7 cellular contexts compared by ENCODE assay signal in genomic region chr13:31896427-31896826, GRCh38.
DNase-seq lines count a peak whose midpoint lies in the region; ATAC-seq and TF ChIP-seq lines count a peak whose summit lies in the region.

No MANE protein-coding gene starts in this region.

- DNase-seq in brain microvascular endothelial cell, result peak; percentile 88
- DNase-seq in superior temporal gyrus (ENCODE audit: extremely low spot score), result no peak
- DNase-seq in kidney glomerular epithelial cell (lab: John Stamatoyannopoulos, UW), result no peak
- DNase-seq in trophoblast cell, result no peak

- H3K9me3 ChIP-seq in skeletal muscle satellite cell (replicated peaks; ENCODE audit: low read length), result no peaks in the 10 kb centered on the region
- H3K9me3 ChIP-seq in trophoblast cell (ENCODE audit: insufficient read depth, low read depth, low read length), result no peaks in the 10 kb centered on the region

- H3K9ac ChIP-seq in skeletal muscle satellite cell (ENCODE audit: low read depth, low read length) (peak overlapping the region; percentile 57), trophoblast cell (ENCODE audit: low read length) (no peak overlapping the region)

- H3K4ac ChIP-seq in trophoblast cell (ENCODE audit: low read depth, low read length), result no peak overlapping the region

- WGBS in trophoblast cell (ENCODE audit: extremely low coverage, insufficient coverage, insufficient read length), result no CpG with 5 or more reads among the region's 2 CpGs

- no peak overlapping the region for H4K12ac ChIP-seq in trophoblast cell (ENCODE audit: low read depth, low read length)

- no peak overlapping the region for H2BK5ac ChIP-seq in trophoblast cell (ENCODE audit: low read depth, low read length, poor library complexity)

- H4K91ac ChIP-seq in trophoblast cell (ENCODE audit: low read depth, low read length), result no peak overlapping the region

- no peaks in the 10 kb centered on the region for H3K27me3 ChIP-seq in brain microvascular endothelial cell (replicated peaks)
- no peaks in the 10 kb centered on the region for H3K27me3 ChIP-seq in skeletal muscle satellite cell (ENCODE audit: control insufficient read depth, insufficient read depth, low read length)
- H3K27me3 ChIP-seq in trophoblast cell (ENCODE audit: insufficient read depth, low read length), result no peaks in the 10 kb centered on the region

- H3K27ac ChIP-seq in brain microvascular endothelial cell (no peak overlapping the region), trophoblast cell (ENCODE audit: low read depth, low read length) (no peak overlapping the region)

- no peaks in the 10 kb centered on the region for H3K79me1 ChIP-seq in trophoblast cell (ENCODE audit: low read length)

- in situ Hi-C loops in brain microvascular endothelial cell (cut with HindIII; ENCODE audit: low pct_ligation_motif_present, low sequenced_read_pairs), result no loop called here

- H2BK120ac ChIP-seq in trophoblast cell (ENCODE audit: insufficient read depth, low read length, poor library complexity), result no peak overlapping the region

- H3K14ac ChIP-seq in trophoblast cell (ENCODE audit: low read length), result no peak overlapping the region

- H3K4me2 ChIP-seq in skeletal muscle satellite cell (ENCODE audit: low read length) (no peak overlapping the region), trophoblast cell (ENCODE audit: low read length) (no peak overlapping the region)

- no peak overlapping the region for H2BK12ac ChIP-seq in trophoblast cell (ENCODE audit: low read length)

- no peak overlapping the region for H3K18ac ChIP-seq in trophoblast cell (ENCODE audit: low read length)

- H2AFZ ChIP-seq in trophoblast cell (ENCODE audit: insufficient read depth, low read length, poor library complexity), result no peak overlapping the region

- H4K8ac ChIP-seq in trophoblast cell (ENCODE audit: low read depth, low read length), result no peak overlapping the region

- H3K79me2 ChIP-seq in trophoblast cell (ENCODE audit: control insufficient read depth, insufficient read depth, low read length, poor library complexity), result no peaks in the 10 kb centered on the region

- ATAC-seq in GM18870 (IDR thresholded peaks at IDR 0.05; ENCODE audit: unreplicated experiment), result peak; percentile 34
- peak; percentile 69 for ATAC-seq in HG03095 (IDR thresholded peaks at IDR 0.05; ENCODE audit: unreplicated experiment)

- H3K4me1 ChIP-seq in skeletal muscle satellite cell (ENCODE audit: control insufficient read depth, insufficient read depth, low read length) (peaks cover 23% of the 10 kb centered on the region), trophoblast cell (ENCODE audit: control insufficient read depth in 1 of 2, insufficient read depth in 2 of 2, low read length in 2 of 2) (no peaks in the 10 kb centered on the region)

- TF ChIP-seq CTCF in brain microvascular endothelial cell (IDR thresholded peaks at IDR 0.05; ENCODE audit: low read depth, low read length, missing control alignments), result no peak

- H3K4me3 ChIP-seq in brain microvascular endothelial cell (ENCODE audit: low read depth, low read length) (no peak overlapping the region), skeletal muscle satellite cell (ENCODE audit: low read length) (no peak overlapping the region), trophoblast cell (ENCODE audit: low read depth, low read length) (no peak overlapping the region)

- no peak overlapping the region for H2AK5ac ChIP-seq in trophoblast cell (ENCODE audit: low read length)

- H3K36me3 ChIP-seq in brain microvascular endothelial cell (replicated peaks), result no peaks in the 10 kb centered on the region
- H3K36me3 ChIP-seq in skeletal muscle satellite cell (ENCODE audit: insufficient read depth, low read length), result no peaks in the 10 kb centered on the region
- H3K36me3 ChIP-seq in trophoblast cell (ENCODE audit: control insufficient read depth in 1 of 2, insufficient read depth in 2 of 2, low read length in 2 of 2), result no peaks in the 10 kb centered on the region

- no peak overlapping the region for H3K23ac ChIP-seq in trophoblast cell (ENCODE audit: low read length)
